Comparison of ENCODE assay signal across 20 cellular contexts in the genomic region with DNA sequence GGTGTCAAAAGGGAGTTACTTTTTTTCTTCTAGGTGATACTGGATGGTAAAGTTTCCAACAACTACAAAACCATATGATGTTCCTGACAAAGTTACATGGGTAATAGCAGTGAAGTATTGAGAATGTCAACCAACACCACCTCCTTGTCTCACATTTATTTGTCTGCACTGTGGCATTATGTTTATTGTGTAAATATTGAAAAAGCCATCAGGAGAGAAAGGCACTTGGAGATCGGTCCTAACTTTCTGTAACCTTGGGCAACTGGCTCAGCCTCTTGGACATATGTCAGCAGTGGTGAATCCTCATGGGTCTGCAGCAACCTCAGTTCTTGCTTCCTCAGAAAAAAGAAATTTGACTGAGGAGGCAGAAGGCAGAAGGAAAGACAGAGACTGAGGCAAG. TPM values are rescaled to one million over a fixed set of nuclear protein-coding genes. Genes with fewer than 3 reads are reported as not detected.
DNase-seq lines count a peak whose midpoint lies in the region; ATAC-seq and TF ChIP-seq lines count a peak whose summit lies in the region.
"Had no signal": no experiment of that assay in that cellular context is flagged by ENCODE, and none has a peak within 500 bp of the region (broad histone marks: within the 10 kb centered on the region; RNA-seq: fewer than 3 reads in every experiment).

No MANE protein-coding gene starts in this region.

- H3K36me3 Mint-ChIP-seq in glutamatergic neuron (ENCODE audit: unreplicated experiment): no peaks in the 10 kb centered on the region
- peaks cover 0 to 7% (median 4%) of the 10 kb centered on the region in 3 donors for H3K36me3 Mint-ChIP-seq in naive thymus-derived CD8-positive, alpha-beta T cell
- H3K36me3 Mint-ChIP-seq: CD14-positive monocyte had no signal

- no peak overlapping the region for H3K27ac ChIP-seq in prostate gland
- H3K27ac ChIP-seq: 22Rv1, A549, HL-60 had no signal

- no peaks in the 10 kb centered on the region for H3K4me1 ChIP-seq in prostate gland (replicated peaks)
- H3K4me1 ChIP-seq: A549 had no signal

- DNase-seq in NCI-H748 (lab: John Stamatoyannopoulos, UW; ENCODE audit: unreplicated experiment) (peak; percentile 33), NCI-H748 treated with DMSO at 0.1 percent for 48 hours (lab: John Stamatoyannopoulos, UW) (no peak), glutamatergic neuron (no peak), prostate gland (ENCODE audit: low spot score) (peak; percentile 9), MG63 (no peak)
- DNase-seq in stimulated activated CD4-positive, alpha-beta T cell treated with anti-CD3 and anti-CD28 coated beads, Interleukin-4, amount 100 ng/mL, for 24 hours: no peak
- DNase-seq in naive thymus-derived CD8-positive, alpha-beta T cell: no peak
- DNase-seq: AML-193; CD4-positive, alpha-beta memory T cell; DMS153; DMS79; GDM1; HFFc6; IMR-90 had no signal

- TF ChIP-seq CTCF in glutamatergic neuron (IDR thresholded peaks at IDR 0.05; ENCODE audit: partially characterized antibody, unreplicated experiment) (no peak), prostate gland (IDR thresholded peaks at IDR 0.05) (no peak)

- WGBS in prostate gland: 47% methylated on average over 1 of the region's 1 CpG

- intact Hi-C loops in prostate gland (cut with DNase I): no loop called here

- H3K4me3 ChIP-seq in prostate gland (no peak overlapping the region), MG63 (no peak overlapping the region)
- H3K4me3 ChIP-seq: A549, GM23338 had no signal

- H3K27me3 Mint-ChIP-seq in glutamatergic neuron (ENCODE audit: unreplicated experiment): peaks cover 5% of the 10 kb centered on the region
- H3K27me3 Mint-ChIP-seq in naive thymus-derived CD8-positive, alpha-beta T cell: peaks cover 0 to 9% (median 0%) of the 10 kb centered on the region in 5 donors
- H3K27me3 Mint-ChIP-seq: CD4-positive, alpha-beta memory T cell had no signal

- ATAC-seq in naive thymus-derived CD8-positive, alpha-beta T cell: no peak
- ATAC-seq: A549, HCT116 had no signal

- H3K9me3 ChIP-seq in prostate gland (no peaks in the 10 kb centered on the region), MG63 (no peaks in the 10 kb centered on the region)
- H3K9me3 ChIP-seq: A549 had no signal

- peaks cover 22% of the 10 kb centered on the region for H3K4me1 Mint-ChIP-seq in glutamatergic neuron (ENCODE audit: low read depth, unreplicated experiment)
- peaks cover 0 to 3% (median under 1%) of the 10 kb centered on the region in 4 donors for H3K4me1 Mint-ChIP-seq in naive thymus-derived CD8-positive, alpha-beta T cell
- H3K4me1 Mint-ChIP-seq: CD14-positive monocyte; CD4-positive, alpha-beta memory T cell had no signal

- H3K36me3 ChIP-seq in prostate gland (no peaks in the 10 kb centered on the region), MG63 (no peaks in the 10 kb centered on the region)

- H3K9me3 Mint-ChIP-seq in glutamatergic neuron (ENCODE audit: unreplicated experiment): peaks cover 6% of the 10 kb centered on the region
- peaks cover 0 to 2% (median 0%) of the 10 kb centered on the region in 9 donors for H3K9me3 Mint-ChIP-seq in naive thymus-derived CD8-positive, alpha-beta T cell

- no peak overlapping the region for H3K4me3 Mint-ChIP-seq in glutamatergic neuron (ENCODE audit: unreplicated experiment)
- no peak overlapping the region for H3K4me3 Mint-ChIP-seq in naive thymus-derived CD8-positive, alpha-beta T cell
- H3K4me3 Mint-ChIP-seq: CD14-positive monocyte; CD4-positive, alpha-beta memory T cell; GM23338; HFFc6 had no signal

- H3K27ac Mint-ChIP-seq in glutamatergic neuron (ENCODE audit: unreplicated experiment): peak overlapping the region; percentile 45
- no peak overlapping the region for H3K27ac Mint-ChIP-seq in naive thymus-derived CD8-positive, alpha-beta T cell
- H3K27ac Mint-ChIP-seq: CD14-positive monocyte; CD4-positive, alpha-beta memory T cell; GM23338; HFFc6 had no signal

- POLR2A ChIA-PET in naive thymus-derived CD8-positive, alpha-beta T cell (lab: Charles Lee): no interaction called here

- no peak for TF ChIP-seq POLR2A in prostate gland (IDR thresholded peaks at IDR 0.05)

- no peaks in the 10 kb centered on the region for H3K27me3 ChIP-seq in prostate gland (replicated peaks; ENCODE audit: insufficient read depth)
- H3K27me3 ChIP-seq in MG63: no peaks in the 10 kb centered on the region

RNA-seq across cellular contexts. Expression of a gene that starts 50.0 kb away (rescaled TPM):
- total RNA-seq in glutamatergic neuron (ENCODE audit: unreplicated experiment) (56.5 TPM), prostate gland (10 to 100 TPM; 21.0 to 25.9 TPM)
- total RNA-seq in naive thymus-derived CD8-positive, alpha-beta T cell: 10 to 100 TPM; 50.8 to 53.3 TPM
- polyA plus RNA-seq in naive thymus-derived CD8-positive, alpha-beta T cell: 10 to 100 TPM; 16.1 to 18.8 (median 16.3) TPM
- total RNA-seq in MG63 (2014; rRNA removed; shearing (Covaris generic); ENCODE audit: low replicate concordance): 18.4 and 31.7 TPM in 2 replicates

Comparison
In these comparisons a context has a peak if more than half of its experiments do, and no peak if none do; other contexts are left out.
1. DNase-seq: peak in NCI-H748 (single experiment) and prostate gland (single experiment); none in NCI-H748 treated with DMSO at 0.1 percent for 48 hours (single experiment), glutamatergic neuron (single experiment), stimulated activated CD4-positive, alpha-beta T cell treated with anti-CD3 and anti-CD28 coated beads, Interleukin-4, amount 100 ng/mL, for 24 hours (single experiment), naive thymus-derived CD8-positive, alpha-beta T cell (0 of 10) and MG63 (single experiment).